Comparison of ENCODE assay signal across 23 cellular contexts in the genomic region with DNA sequence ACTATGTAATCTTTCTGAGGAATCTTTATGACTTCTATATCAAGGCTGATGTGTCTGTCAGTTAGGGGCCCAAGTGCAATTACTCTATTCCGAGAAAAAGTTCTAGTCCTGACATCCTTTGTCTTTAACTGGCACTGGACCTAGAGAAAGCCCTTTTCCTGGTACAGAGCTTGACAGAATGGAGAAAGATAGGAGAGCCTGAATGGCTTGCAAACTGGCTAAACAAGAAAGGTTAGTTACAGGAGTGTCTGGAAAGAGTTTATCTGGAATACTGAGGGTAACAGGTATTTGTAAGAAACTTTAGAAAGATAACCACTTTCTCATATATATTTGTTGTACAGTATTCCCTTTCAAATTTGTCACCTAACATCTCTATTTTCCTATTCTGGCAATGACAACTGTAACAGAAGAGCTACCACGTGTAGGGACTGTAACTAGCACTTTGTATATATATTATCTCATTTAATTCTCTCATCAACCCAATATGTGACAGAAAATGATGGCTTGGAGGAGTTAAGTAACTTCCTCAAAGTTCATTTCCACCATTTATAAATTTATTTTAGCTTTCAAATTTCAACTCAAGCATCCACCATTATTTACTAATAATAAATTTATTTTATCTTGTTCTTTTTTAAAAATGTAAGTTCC.
"Had no signal": no experiment of that assay in that cellular context is flagged by ENCODE, and none has a peak within 500 bp of the region (broad histone marks: within the 10 kb centered on the region; RNA-seq: fewer than 3 reads in every experiment).

No MANE protein-coding gene starts in this region.

- H3K4me1 ChIP-seq: left ventricle myocardium inferior had no signal

- H3K27ac Mint-ChIP-seq: activated CD4-positive, alpha-beta memory T cell treated with anti-CD3 and anti-CD28 coated beads for 36 hours; activated CD4-positive, alpha-beta T cell treated with anti-CD3 and anti-CD28 coated beads, Interleukin-2, amount 10 ng/mL, durations not matched to agents 24 days and 14 days; activated naive CD8-positive, alpha-beta T cell treated with anti-CD3 and anti-CD28 coated beads, Interleukin-2, amount 50 U/mL, for 24 hours; dendritic cell treated with granulocyte-macrophage colony-stimulating factor and Interleukin-4, amounts not matched to agents 40 ng/mL and 50 ng/mL, for 4 days; nephron; stimulated activated effector memory CD8-positive, alpha-beta T cell treated with anti-CD3 and anti-CD28 coated beads, Interleukin-12 subunit alpha, Interleukin-12 subunit beta, amount 100 ng/mL, for 72 hours; stimulated activated naive CD8-positive, alpha-beta T cell treated with anti-CD3 and anti-CD28 coated beads, Interleukin-15, Interleukin-2, amounts not matched to agents 100 ng/mL and 50 ng/mL, for 24 hours had no signal

- H3K4me3 ChIP-seq: esophagus squamous epithelium, left ventricle myocardium inferior, skin epidermis had no signal

- H3K27me3 Mint-ChIP-seq: activated CD4-positive, alpha-beta memory T cell treated with anti-CD3 and anti-CD28 coated beads for 36 hours; activated CD4-positive, alpha-beta T cell treated with anti-CD3 and anti-CD28 coated beads, Interleukin-2, amount 10 ng/mL, durations not matched to agents 24 days and 14 days; activated naive CD8-positive, alpha-beta T cell treated with anti-CD3 and anti-CD28 coated beads, Interleukin-2, amount 50 U/mL, for 24 hours; central memory CD8-positive, alpha-beta T cell; dendritic cell treated with granulocyte-macrophage colony-stimulating factor and Interleukin-4, amounts not matched to agents 40 ng/mL and 50 ng/mL, for 4 days; stimulated activated naive CD8-positive, alpha-beta T cell treated with anti-CD3 and anti-CD28 coated beads, Interleukin-15, Interleukin-2, amounts not matched to agents 100 ng/mL and 50 ng/mL, for 24 hours had no signal

- H3K27me3 ChIP-seq: esophagus squamous epithelium had no signal

- DNase-seq: activated CD4-positive, alpha-beta memory T cell treated with anti-CD3 and anti-CD28 coated beads for 36 hours; activated CD4-positive, alpha-beta T cell treated with anti-CD3 and anti-CD28 coated beads, Interleukin-2, amount 10 ng/mL, durations not matched to agents 24 days and 14 days; activated CD4-positive, CD25-positive, alpha-beta regulatory T cell treated with anti-CD3 and anti-CD28 coated beads, Interleukin-2, amount 50 U/mL, for 72 hours; activated CD8-positive, alpha-beta memory T cell treated with anti-CD3 and anti-CD28 coated beads, Interleukin-2, amount 50 U/mL, for 4 hours; activated gamma-delta T cell treated with Interleukin-2 at 50 U/mL for 16 hours; activated naive CD4-positive, alpha-beta T cell treated with anti-CD3 and anti-CD28 coated beads, Interleukin-2, amount 50 U/mL, for 16 hours; activated naive CD8-positive, alpha-beta T cell treated with anti-CD3 and anti-CD28 coated beads, Interleukin-2, amount 50 U/mL, for 24 hours; activated T-cell treated with anti-CD3 and anti-CD28 coated beads, Interleukin-2, amount 50 U/mL, for 1 hour; amygdala; esophagus squamous epithelium; foreskin melanocyte; left ventricle myocardium inferior; retina; stimulated activated CD4-positive, alpha-beta T cell treated with anti-CD3 and anti-CD28 coated beads, Interleukin-4, amount 100 ng/mL, for 24 hours; substantia nigra had no signal

- H3K4me3 Mint-ChIP-seq: activated CD4-positive, alpha-beta memory T cell treated with anti-CD3 and anti-CD28 coated beads for 36 hours; activated CD4-positive, alpha-beta T cell treated with anti-CD3 and anti-CD28 coated beads, Interleukin-2, amount 10 ng/mL, durations not matched to agents 24 days and 14 days; activated naive CD8-positive, alpha-beta T cell treated with anti-CD3 and anti-CD28 coated beads, Interleukin-2, amount 50 U/mL, for 24 hours; central memory CD8-positive, alpha-beta T cell; dendritic cell treated with granulocyte-macrophage colony-stimulating factor and Interleukin-4, amounts not matched to agents 40 ng/mL and 50 ng/mL, for 4 days; nephron; stimulated activated effector memory CD8-positive, alpha-beta T cell treated with anti-CD3 and anti-CD28 coated beads, Interleukin-12 subunit alpha, Interleukin-12 subunit beta, amount 100 ng/mL, for 72 hours; stimulated activated naive CD8-positive, alpha-beta T cell treated with anti-CD3 and anti-CD28 coated beads, Interleukin-15, Interleukin-2, amounts not matched to agents 100 ng/mL and 50 ng/mL, for 24 hours had no signal

- H3K4me1 Mint-ChIP-seq: activated naive CD8-positive, alpha-beta T cell treated with anti-CD3 and anti-CD28 coated beads, Interleukin-2, amount 50 U/mL, for 24 hours; central memory CD8-positive, alpha-beta T cell; stimulated activated effector memory CD8-positive, alpha-beta T cell treated with anti-CD3 and anti-CD28 coated beads, Interleukin-12 subunit alpha, Interleukin-12 subunit beta, amount 100 ng/mL, for 72 hours had no signal

- ATAC-seq: activated naive CD8-positive, alpha-beta T cell treated with anti-CD3 and anti-CD28 coated beads, Interleukin-2, amount 50 U/mL, for 24 hours; sciatic nerve; stimulated activated effector memory CD8-positive, alpha-beta T cell treated with anti-CD3 and anti-CD28 coated beads, Interleukin-12 subunit alpha, Interleukin-12 subunit beta, amount 100 ng/mL, for 72 hours had no signal

- H3K27ac ChIP-seq: epithelial cell of prostate, esophagus squamous epithelium, left ventricle myocardium inferior, skin epidermis had no signal

- H3K9me3 Mint-ChIP-seq: activated CD4-positive, alpha-beta memory T cell treated with anti-CD3 and anti-CD28 coated beads for 36 hours; activated CD4-positive, alpha-beta T cell treated with anti-CD3 and anti-CD28 coated beads, Interleukin-2, amount 10 ng/mL, durations not matched to agents 24 days and 14 days; activated naive CD8-positive, alpha-beta T cell treated with anti-CD3 and anti-CD28 coated beads, Interleukin-2, amount 50 U/mL, for 24 hours; central memory CD8-positive, alpha-beta T cell; dendritic cell treated with granulocyte-macrophage colony-stimulating factor and Interleukin-4, amounts not matched to agents 40 ng/mL and 50 ng/mL, for 4 days; nephron; stimulated activated effector memory CD8-positive, alpha-beta T cell treated with anti-CD3 and anti-CD28 coated beads, Interleukin-12 subunit alpha, Interleukin-12 subunit beta, amount 100 ng/mL, for 72 hours; stimulated activated naive CD8-positive, alpha-beta T cell treated with anti-CD3 and anti-CD28 coated beads, Interleukin-15, Interleukin-2, amounts not matched to agents 100 ng/mL and 50 ng/mL, for 24 hours had no signal

- H3K9me3 ChIP-seq: esophagus squamous epithelium, left ventricle myocardium inferior had no signal
